9 cellular contexts compared by ENCODE assay signal in genomic region chr2:113273031-113273551, GRCh38. TPM values are rescaled to one million over a fixed set of nuclear protein-coding genes. Genes with fewer than 3 reads are reported as not detected.
DNase-seq lines count a peak whose midpoint lies in the region; ATAC-seq and TF ChIP-seq lines count a peak whose summit lies in the region.
"Had no signal": no experiment of that assay in that cellular context is flagged by ENCODE, and none has a peak within 500 bp of the region (broad histone marks: within the 10 kb centered on the region; RNA-seq: fewer than 3 reads in every experiment).

No MANE protein-coding gene starts in this region.

- H3K4me2 ChIP-seq in fibroblast of lung (ENCODE audit: extremely low read depth, insufficient read depth, low read length), result no peak overlapping the region

- no peak for ATAC-seq in GM21526 (IDR thresholded peaks at IDR 0.05; ENCODE audit: low FRiP score, unreplicated experiment)

- no peak overlapping the region for H2AFZ ChIP-seq in fibroblast of lung (ENCODE audit: low read length)

- DNase-seq in activated naive CD4-positive, alpha-beta T cell treated with Interleukin-2 at 50 U/mL for 16 hours, result peak; percentile 22
- no peak for DNase-seq in activated naive CD4-positive, alpha-beta T cell treated with anti-CD3 and anti-CD28 coated beads, Interleukin-2, amount 50 U/mL, for 16 hours
- DNase-seq in SJSA1 (ENCODE audit: low read depth in 1 of 2, low spot score in 2 of 2) (peak; percentile 42 to 65), fibroblast of lung (ENCODE audit: low read depth in 2 of 2) (peak; percentile 27 to 38), thyroid gland (peak; percentile 74 to 84), 8988T (no peak), cardiac septum (ENCODE audit: low spot score) (no peak)
- DNase-seq: SHP77 treated with DMSO at 0.1 percent for 48 hours had no signal

- no peak overlapping the region for H3K9ac ChIP-seq in fibroblast of lung (ENCODE audit: insufficient read depth, low read length)

- TF ChIP-seq POLR2A in thyroid gland (IDR thresholded peaks at IDR 0.05), result peak in 1 of 2 donors; percentile 92

- H3K36me3 ChIP-seq in SJSA1 (no peaks in the 10 kb centered on the region), fibroblast of lung (ENCODE audit: control insufficient read depth, insufficient read depth, low read length) (no peaks in the 10 kb centered on the region), thyroid gland (peaks cover 29 to 40% of the 10 kb centered on the region in 2 donors)

- no peaks in the 10 kb centered on the region for H3K79me2 ChIP-seq in fibroblast of lung (ENCODE audit: control insufficient read depth, insufficient read depth, low read length)

- intact Hi-C loops in thyroid gland (cut with DNase I), result no loop called here
- intact Hi-C loops in cardiac septum (cut with DNase I), result no loop called here

- H3K27me3 ChIP-seq in SJSA1 (replicated peaks) (no peaks in the 10 kb centered on the region; the same call in 1 of the 2 replicates), fibroblast of lung (ENCODE audit: control insufficient read depth, insufficient read depth, low read length) (peaks cover 82% of the 10 kb centered on the region), thyroid gland (no peaks in the 10 kb centered on the region)

- H3K4me3 ChIP-seq in SJSA1, result no peak overlapping the region
- no peak overlapping the region for H3K4me3 ChIP-seq in fibroblast of lung (replicated peaks in 1 of 4; ENCODE audit: control extremely low read depth in 1 of 4, insufficient read depth in 1 of 4, low read depth in 3 of 4, low read length in 4 of 4)
- H3K4me3 ChIP-seq in thyroid gland (replicated peaks in 1 of 3), result peak overlapping the region; percentile 12 to 90 (median 73)

- TF ChIP-seq CTCF in fibroblast of lung (conservative IDR thresholded peaks at IDR 0.05 in 1 of 2, IDR thresholded peaks at IDR 0.05 in 1 of 2; ENCODE audit: low read depth in 1 of 2, low read length in 2 of 2), result peak in 1 of 2 donors; percentile 43
- peak in 3 of 6 experiments; percentile 30 to 54 (median 50) for TF ChIP-seq CTCF in thyroid gland (IDR thresholded peaks at IDR 0.05)

- no peaks in the 10 kb centered on the region for H3K9me3 ChIP-seq in SJSA1 (replicated peaks)
- H3K9me3 ChIP-seq in fibroblast of lung (ENCODE audit: control insufficient read depth, insufficient read depth, low read depth, low read length), result no peaks in the 10 kb centered on the region
- no peaks in the 10 kb centered on the region for H3K9me3 ChIP-seq in thyroid gland

- 4 to 6% methylated on average over 8 of the region's 8 CpGs for WGBS in thyroid gland, 2 donors

- H3K27ac ChIP-seq in SJSA1 (no peak overlapping the region), fibroblast of lung (ENCODE audit: insufficient read depth, low read length) (no peak overlapping the region), thyroid gland (peak overlapping the region; percentile 92 to 99 (median 93))

- peaks cover 11% of the 10 kb centered on the region for H3K4me1 ChIP-seq in SJSA1 (replicated peaks)
- H3K4me1 ChIP-seq in fibroblast of lung (ENCODE audit: control insufficient read depth, extremely low read depth, insufficient read depth, low read length), result no peaks in the 10 kb centered on the region
- H3K4me1 ChIP-seq in thyroid gland, result peaks cover 34 to 43% of the 10 kb centered on the region in 2 donors

- H4K20me1 ChIP-seq in fibroblast of lung (ENCODE audit: control insufficient read depth, extremely low read depth, insufficient read depth, low read length), result no peaks in the 10 kb centered on the region

RNA-seq across cellular contexts. Expression of gene PAX8, which starts 5.6 kb away (rescaled TPM):
- not detected in 2 replicates for total RNA-seq in SJSA1 (2014; rRNA removed; shearing (Covaris generic))
- 0.50 and 0.51 TPM in 2 replicates for total RNA-seq in fibroblast of lung
- polyA plus RNA-seq in fibroblast of lung, result 0.26 and 0.28 TPM in 2 replicates
- 0.63 and 1.9 TPM in 2 replicates for polyA plus RNA-seq in fibroblast of lung (2012)
- polyA minus RNA-seq in fibroblast of lung (ENCODE audit: low replicate concordance), result 0.52 and 2.3 TPM in 2 replicates
- 1,000 to 10,000 TPM; 1,318 to 2,156 (median 1,767) TPM for total RNA-seq in thyroid gland
- total RNA-seq in cardiac septum, result 0.35 TPM

Comparison
In these comparisons a context has a peak if more than half of its experiments do, and no peak if none do; other contexts are left out.
1. DNase-seq: peak in activated naive CD4-positive, alpha-beta T cell treated with Interleukin-2 at 50 U/mL for 16 hours (single experiment), SJSA1 (2 of 2), fibroblast of lung (2 of 2) and thyroid gland (2 of 2); none in activated naive CD4-positive, alpha-beta T cell treated with anti-CD3 and anti-CD28 coated beads, Interleukin-2, amount 50 U/mL, for 16 hours (single experiment), 8988T (single experiment) and cardiac septum (single experiment).
2. H3K27ac ChIP-seq: peak in thyroid gland (3 of 3); none in SJSA1 (single experiment) and fibroblast of lung (single experiment).
3. H3K4me3 ChIP-seq: peak in thyroid gland (3 of 3); none in SJSA1 (single experiment) and fibroblast of lung (0 of 4).
4. RNA of gene PAX8, which starts 5.6 kb away (total RNA-seq): 1,318 to 2,156 TPM in thyroid gland; 0.50 to 0.51 TPM in fibroblast of lung, 0.35 TPM in cardiac septum (single experiment) and not detected in SJSA1; every median in the first group is over 100 times any median in the second.